ENCODE assay signal across 26 cellular contexts in genomic region chr15:99931703-99932603, GRCh38.
DNase-seq lines count a peak whose midpoint lies in the region; ATAC-seq and TF ChIP-seq lines count a peak whose summit lies in the region.
"Had no signal": no experiment of that assay in that cellular context is flagged by ENCODE, and none has a peak within 500 bp of the region (broad histone marks: within the 10 kb centered on the region; RNA-seq: fewer than 3 reads in every experiment).

No MANE protein-coding gene starts in this region.

- H3K18ac ChIP-seq in mesendoderm (ENCODE audit: low read length) = no peak overlapping the region

- no peak overlapping the region for H2BK15ac ChIP-seq in mesendoderm (replicated peaks; ENCODE audit: low read depth)

- WGBS in mesendoderm (ENCODE audit: extremely low coverage, insufficient coverage, low lambda C conversion rate) = no CpG with 5 or more reads among the region's 13 CpGs

- peaks cover 14% of the 10 kb centered on the region for H3K4me1 Mint-ChIP-seq in activated naive CD4-positive, alpha-beta T cell treated with anti-CD3 and anti-CD28 coated beads, Interleukin-2, amount 10 ng/mL, durations not matched to agents 7 days and 5 days

- H3K36me3 Mint-ChIP-seq in activated naive CD4-positive, alpha-beta T cell treated with anti-CD3 and anti-CD28 coated beads, Interleukin-2, amount 10 ng/mL, durations not matched to agents 7 days and 5 days = no peaks in the 10 kb centered on the region
- H3K36me3 Mint-ChIP-seq: CD14-positive monocyte had no signal

- CTCF ChIA-PET in PC-3 (lab: Charles Lee) = no interaction called here
- CTCF ChIA-PET in activated naive CD4-positive, alpha-beta T cell treated with anti-CD3 and anti-CD28 coated beads, Interleukin-2, amount 10 ng/mL, durations not matched to agents 7 days and 5 days (lab: Charles Lee) = interaction anchor here (0.6 to 4.7 kb wide), 4 partner anchors 130 to 452 kb away, joined by 3 to 63 read pairs (median 3); no protein-coding TSS in a partner anchor

- H3K4me3 ChIP-seq in PC-3 (ENCODE audit: low read length) (no peak overlapping the region), epithelial cell of esophagus (ENCODE audit: low read length) (no peak overlapping the region), mesendoderm (ENCODE audit: low read length) (no peak overlapping the region)
- H3K4me3 ChIP-seq: heart right ventricle, MG63, SK-N-MC, spleen, testis, vagina had no signal

- no peak overlapping the region for H2AFZ ChIP-seq in PC-3 (ENCODE audit: low read length)

- H4K20me1 ChIP-seq in PC-3 (ENCODE audit: low read length) = no peaks in the 10 kb centered on the region

- H2AK5ac ChIP-seq in mesendoderm (ENCODE audit: low read length) = no peak overlapping the region

- H3K4ac ChIP-seq in mesendoderm (ENCODE audit: low read depth, low read length) = no peak overlapping the region

- H3K27ac ChIP-seq in PC-3 (ENCODE audit: low read length) (no peak overlapping the region), mesendoderm (ENCODE audit: low read depth, low read length) (no peak overlapping the region)
- H3K27ac ChIP-seq: heart right ventricle, SK-N-MC, spleen, testis, vagina had no signal

- H3K9ac ChIP-seq in PC-3 (ENCODE audit: low read length) = no peak overlapping the region
- H3K9ac ChIP-seq in mesendoderm (ENCODE audit: low read length) = no peak overlapping the region

- H3K23ac ChIP-seq in mesendoderm (ENCODE audit: low read length) = no peak overlapping the region

- H2BK120ac ChIP-seq in mesendoderm (ENCODE audit: low read depth, low read length) = no peak overlapping the region

- no peak overlapping the region for H4K5ac ChIP-seq in mesendoderm (ENCODE audit: low read length)

- H2BK5ac ChIP-seq in mesendoderm (ENCODE audit: low read length) = no peak overlapping the region

- ATAC-seq in PC-3 = no peak
- ATAC-seq in omental fat pad (ENCODE audit: low FRiP score) = no peak
- ATAC-seq: activated CD8-positive, alpha-beta T cell treated with anti-CD3 and anti-CD28 coated beads for 36 hours had no signal

- H3K4me3 Mint-ChIP-seq in activated naive CD4-positive, alpha-beta T cell treated with anti-CD3 and anti-CD28 coated beads, Interleukin-2, amount 10 ng/mL, durations not matched to agents 7 days and 5 days = no peak overlapping the region
- H3K4me3 Mint-ChIP-seq: activated B cell treated with CpG ODN at 0.5 μM for 24 hours; activated CD8-positive, alpha-beta T cell treated with anti-CD3 and anti-CD28 coated beads for 36 hours; dendritic cell treated with granulocyte-macrophage colony-stimulating factor and Interleukin-4, amounts not matched to agents 40 ng/mL and 50 ng/mL, for 4 days had no signal

- H3K79me1 ChIP-seq in mesendoderm (ENCODE audit: low read length) = no peaks in the 10 kb centered on the region

- DNase-seq in ELR (ENCODE audit: low read depth) (peak; percentile 46), PC-3 (peak; percentile 59), epithelial cell of esophagus (ENCODE audit: low read depth) (peak; percentile 23), mesendoderm (peak; percentile 83), GM19240 (ENCODE audit: insufficient read length, low spot score) (no peak), globus pallidus (ENCODE audit: low spot score) (no peak), omental fat pad (ENCODE audit: low spot score) (no peak)
- DNase-seq in activated naive CD4-positive, alpha-beta T cell treated with anti-CD3 and anti-CD28 coated beads, Interleukin-2, amount 10 ng/mL, durations not matched to agents 7 days and 5 days = no peak
- DNase-seq: activated B cell treated with CpG ODN at 0.5 μM for 24 hours; activated CD8-positive, alpha-beta T cell treated with anti-CD3 and anti-CD28 coated beads for 36 hours; activated naive CD4-positive, alpha-beta T cell; activated T-cell treated with anti-CD3 and anti-CD28 coated beads, Interleukin-2, amount 50 U/mL, for 1 hour; caudate nucleus; heart right ventricle; MG63; NCI-H1417; NK-92 treated with Interleukin-12 subunit alpha and Interleukin-12 subunit beta, amount 100 ng/mL, for 24 hours; spleen; stimulated activated CD4-positive, alpha-beta T cell treated with anti-CD3 and anti-CD28 coated beads, Interleukin-4, amount 100 ng/mL, for 1 hour; stimulated activated naive CD4-positive, alpha-beta T cell; T-helper 2 cell; testis had no signal

- no peaks in the 10 kb centered on the region for H3K79me2 ChIP-seq in PC-3 (ENCODE audit: low read length)
- no peaks in the 10 kb centered on the region for H3K79me2 ChIP-seq in mesendoderm (ENCODE audit: control insufficient read depth, insufficient read depth, low read length)

- POLR2A ChIA-PET in PC-3 (lab: Charles Lee; ENCODE audit: unreplicated experiment) = no interaction called here

- H4K8ac ChIP-seq in mesendoderm (ENCODE audit: low read depth, low read length) = no peak overlapping the region

- no peak overlapping the region for H3K56ac ChIP-seq in mesendoderm (ENCODE audit: low read length)

- H3K4me2 ChIP-seq in PC-3 (ENCODE audit: low read length) (no peak overlapping the region), mesendoderm (ENCODE audit: low read length) (no peak overlapping the region)

- no peaks in the 10 kb centered on the region for H3F3A ChIP-seq in PC-3 (ENCODE audit: low read length, unreplicated experiment)

- H3K27me3 ChIP-seq in PC-3 (ENCODE audit: low read length) = no peaks in the 10 kb centered on the region
- H3K27me3 ChIP-seq in mesendoderm (ENCODE audit: insufficient read depth, low read length, poor library complexity) = no peaks in the 10 kb centered on the region
- H3K27me3 ChIP-seq: MG63, testis, vagina had no signal

- no peaks in the 10 kb centered on the region for H3K9me2 ChIP-seq in PC-3 (replicated peaks; ENCODE audit: low read length)

- peaks cover 15% of the 10 kb centered on the region for H3K4me1 ChIP-seq in PC-3 (ENCODE audit: insufficient read depth, low read length)
- H3K4me1 ChIP-seq in mesendoderm (ENCODE audit: control insufficient read depth, low read depth, low read length) = peaks cover 2% of the 10 kb centered on the region
- H3K4me1 ChIP-seq: vagina had no signal

- H3K9me3 ChIP-seq in PC-3 (ENCODE audit: low read length) = no peaks in the 10 kb centered on the region
- H3K9me3 ChIP-seq: MG63, testis, vagina had no signal

- TF ChIP-seq CTCF in PC-3 (conservative IDR thresholded peaks at IDR 0.05; ENCODE audit: low read depth, low read length) (no peak), epithelial cell of esophagus (IDR thresholded peaks at IDR 0.05; ENCODE audit: insufficient read depth, low read depth, low read length, missing control alignments) (no peak), omental fat pad (IDR thresholded peaks at IDR 0.05) (no peak)

- no peak overlapping the region for H3K27ac Mint-ChIP-seq in activated naive CD4-positive, alpha-beta T cell treated with anti-CD3 and anti-CD28 coated beads, Interleukin-2, amount 10 ng/mL, durations not matched to agents 7 days and 5 days
- H3K27ac Mint-ChIP-seq: activated B cell treated with CpG ODN at 0.5 μM for 24 hours; activated CD8-positive, alpha-beta T cell treated with anti-CD3 and anti-CD28 coated beads for 36 hours; CD14-positive monocyte; dendritic cell treated with granulocyte-macrophage colony-stimulating factor and Interleukin-4, amounts not matched to agents 40 ng/mL and 50 ng/mL, for 4 days had no signal

- H3K9me3 Mint-ChIP-seq in activated naive CD4-positive, alpha-beta T cell treated with anti-CD3 and anti-CD28 coated beads, Interleukin-2, amount 10 ng/mL, durations not matched to agents 7 days and 5 days = no peaks in the 10 kb centered on the region
- H3K9me3 Mint-ChIP-seq: activated B cell treated with CpG ODN at 0.5 μM for 24 hours; activated CD8-positive, alpha-beta T cell treated with anti-CD3 and anti-CD28 coated beads for 36 hours; dendritic cell treated with granulocyte-macrophage colony-stimulating factor and Interleukin-4, amounts not matched to agents 40 ng/mL and 50 ng/mL, for 4 days had no signal

- intact Hi-C loops in PC-3 (cut with micrococcal nuclease) = no loop called here

- no peaks in the 10 kb centered on the region for H3K36me3 ChIP-seq in PC-3 (ENCODE audit: low read depth, low read length)
- H3K36me3 ChIP-seq in mesendoderm (ENCODE audit: control insufficient read depth, insufficient read depth, low read length) = no peaks in the 10 kb centered on the region
- H3K36me3 ChIP-seq: heart right ventricle, MG63, spleen, vagina had no signal

- H3K27me3 Mint-ChIP-seq in activated naive CD4-positive, alpha-beta T cell treated with anti-CD3 and anti-CD28 coated beads, Interleukin-2, amount 10 ng/mL, durations not matched to agents 7 days and 5 days = peaks cover 26% of the 10 kb centered on the region

- no TSS peak for BruUV-seq in PC-3 (replicated peaks; lab: Mats Ljungman, UMichigan)

Comparison
In these comparisons a context has a peak if more than half of its experiments do, and no peak if none do; other contexts are left out.
1. DNase-seq: peak in ELR (single experiment), PC-3 (single experiment), epithelial cell of esophagus (single experiment) and mesendoderm (single experiment); none in GM19240 (single experiment), activated naive CD4-positive, alpha-beta T cell treated with anti-CD3 and anti-CD28 coated beads, Interleukin-2, amount 10 ng/mL, durations not matched to agents 7 days and 5 days (single experiment), globus pallidus (single experiment) and omental fat pad (single experiment).